10 cellular contexts compared by ENCODE assay signal in genomic region chr21:29342394-29342957, GRCh38. TPM values are rescaled to one million over a fixed set of nuclear protein-coding genes. Genes with fewer than 3 reads are reported as not detected.
DNase-seq lines count a peak whose midpoint lies in the region; ATAC-seq, FAIRE-seq and TF ChIP-seq lines count a peak whose summit lies in the region.
"Had no signal": no experiment of that assay in that cellular context is flagged by ENCODE, and none has a peak within 500 bp of the region (broad histone marks: within the 10 kb centered on the region; RNA-seq: fewer than 3 reads in every experiment).

No MANE protein-coding gene starts in this region.

- FAIRE-seq in GM18507 (lab: Jason Lieb, UNC), result peak; percentile 59

- peaks cover 21% of the 10 kb centered on the region for H3K4me1 Mint-ChIP-seq in activated T-helper 17 cell treated with anti-CD3 and anti-CD28 coated beads, Interleukin-2, amount 50 U/mL, for 72 hours
- peaks cover 10% of the 10 kb centered on the region for H3K4me1 Mint-ChIP-seq in Caco-2 (ENCODE audit: low read depth, unreplicated experiment)

- DNase-seq in GM18507 (ENCODE audit: extremely low spot score, insufficient read length, low read depth), result peak; percentile 8
- peak; percentile 81 to 91 (median 87) for DNase-seq in right cardiac atrium
- DNase-seq in stimulated activated CD8-positive, alpha-beta memory T cell treated with anti-CD3 and anti-CD28 coated beads, Interleukin-12 subunit alpha, Interleukin-12 subunit beta, amount 100 ng/mL, for 24 hours (ENCODE audit: extremely low read depth), result peak; percentile 20
- DNase-seq in GDM1 (lab: John Stamatoyannopoulos, UW), result no peak
- DNase-seq in Caco-2, result no peak

- H3K4me3 Mint-ChIP-seq in activated T-helper 17 cell treated with anti-CD3 and anti-CD28 coated beads, Interleukin-2, amount 50 U/mL, for 72 hours, result peak overlapping the region; percentile 80
- no peak overlapping the region for H3K4me3 Mint-ChIP-seq in Caco-2 (ENCODE audit: unreplicated experiment)

- no TSS peak for BruUV-seq in Caco-2 (replicated peaks; lab: Mats Ljungman, UMichigan)

- POLR2A ChIA-PET in Caco-2 (lab: Charles Lee), result no interaction called here

- peak overlapping the region; percentile 67 for H3K27ac ChIP-seq in right cardiac atrium (ENCODE audit: low read length)
- H3K27ac ChIP-seq: parathyroid adenoma had no signal

- H3K4me1 ChIP-seq in right cardiac atrium (ENCODE audit: control insufficient read depth, insufficient read depth, low read length) (peaks cover 3% of the 10 kb centered on the region), Caco-2 (peaks cover 12% of the 10 kb centered on the region)
- H3K4me1 ChIP-seq: parathyroid adenoma had no signal

- no peaks in the 10 kb centered on the region for H3K27me3 ChIP-seq in right cardiac atrium (ENCODE audit: control insufficient read depth, insufficient read depth)
- no peaks in the 10 kb centered on the region for H3K27me3 ChIP-seq in Caco-2 (replicated peaks; ENCODE audit: control insufficient read depth, insufficient read depth, low read length)
- H3K27me3 ChIP-seq: Peyer's patch had no signal

- no peaks in the 10 kb centered on the region for H3K27me3 Mint-ChIP-seq in activated T-helper 17 cell treated with anti-CD3 and anti-CD28 coated beads, Interleukin-2, amount 50 U/mL, for 72 hours
- H3K27me3 Mint-ChIP-seq in Caco-2 (ENCODE audit: insufficient read depth, unreplicated experiment), result no peaks in the 10 kb centered on the region

- intact Hi-C loops in right cardiac atrium (cut with DNase I) (loop anchor here in 1 of 4 donors (5.0 kb wide), 1 partner anchor 105 kb away; no protein-coding TSS in a partner anchor), Caco-2 (cut with micrococcal nuclease; ENCODE audit: unreplicated experiment) (no loop called here)

- H3K9me3 Mint-ChIP-seq in activated T-helper 17 cell treated with anti-CD3 and anti-CD28 coated beads, Interleukin-2, amount 50 U/mL, for 72 hours, result no peaks in the 10 kb centered on the region
- no peaks in the 10 kb centered on the region for H3K9me3 Mint-ChIP-seq in Caco-2 (ENCODE audit: unreplicated experiment)

- H3K9me3 ChIP-seq in right cardiac atrium (ENCODE audit: control insufficient read depth, low read length) (no peaks in the 10 kb centered on the region), Caco-2 (no peaks in the 10 kb centered on the region)
- H3K9me3 ChIP-seq: Peyer's patch had no signal

- TF ChIP-seq CTCF in Caco-2 (IDR thresholded peaks at IDR 0.05; ENCODE audit: insufficient read depth in 1 of 2, low read depth in 1 of 2, low read length in 1 of 2, severe bottlenecking in 1 of 2, unreplicated experiment in 1 of 2), result no peak

- 25% methylated on average over 9 of the region's 9 CpGs for WGBS in right cardiac atrium

- peaks cover 75% of the 10 kb centered on the region for H3K36me3 Mint-ChIP-seq in activated T-helper 17 cell treated with anti-CD3 and anti-CD28 coated beads, Interleukin-2, amount 50 U/mL, for 72 hours (ENCODE audit: low read depth)
- H3K36me3 Mint-ChIP-seq in Caco-2 (ENCODE audit: insufficient read depth, unreplicated experiment), result peaks cover 14% of the 10 kb centered on the region

- peak overlapping the region; percentile 95 for H3K27ac Mint-ChIP-seq in activated T-helper 17 cell treated with anti-CD3 and anti-CD28 coated beads, Interleukin-2, amount 50 U/mL, for 72 hours
- H3K27ac Mint-ChIP-seq in Caco-2 (ENCODE audit: unreplicated experiment), result no peak overlapping the region

- no peaks in the 10 kb centered on the region for H3K36me3 ChIP-seq in Caco-2 (ENCODE audit: control insufficient read depth, insufficient read depth, low read length)

- H3K4me3 ChIP-seq in right cardiac atrium (ENCODE audit: low read length) (no peak overlapping the region), Caco-2 (ENCODE audit: low read depth, low read length) (no peak overlapping the region)
- H3K4me3 ChIP-seq: Peyer's patch had no signal

- ATAC-seq in HG03432 (IDR thresholded peaks at IDR 0.05; ENCODE audit: unreplicated experiment) (peak; percentile 61), right cardiac atrium (peak; percentile 95 to 96), GM19467 (IDR thresholded peaks at IDR 0.05; ENCODE audit: unreplicated experiment) (no peak)
- peak; percentile 99 for ATAC-seq in activated T-helper 17 cell treated with anti-CD3 and anti-CD28 coated beads, Interleukin-2, amount 50 U/mL, for 72 hours (replicated peaks)

- CTCF ChIA-PET in Caco-2 (lab: Charles Lee), result no interaction called here

RNA-seq across cellular contexts. Expression of gene BACH1, which starts 43.8 kb away (rescaled TPM):
- total RNA-seq in activated T-helper 17 cell treated with anti-CD3 and anti-CD28 coated beads, Interleukin-2, amount 50 U/mL, for 72 hours, result 10 to 100 TPM; 26.9 to 86.0 TPM
- total RNA-seq in right cardiac atrium, result 10 to 100 TPM; 44.8 to 68.3 (median 47.4) TPM
- 5.0 TPM for polyA plus RNA-seq in right cardiac atrium
- total RNA-seq in Caco-2 (2022), result 54.0 and 65.2 TPM in 2 replicates

Comparison
In these comparisons a context has a peak if more than half of its experiments do, and no peak if none do; other contexts are left out.
1. DNase-seq: peak in GM18507 (single experiment), right cardiac atrium (3 of 3) and stimulated activated CD8-positive, alpha-beta memory T cell treated with anti-CD3 and anti-CD28 coated beads, Interleukin-12 subunit alpha, Interleukin-12 subunit beta, amount 100 ng/mL, for 24 hours (single experiment); none in GDM1 (single experiment) and Caco-2 (0 of 2).